12 cellular contexts compared by ENCODE assay signal in the genomic region with DNA sequence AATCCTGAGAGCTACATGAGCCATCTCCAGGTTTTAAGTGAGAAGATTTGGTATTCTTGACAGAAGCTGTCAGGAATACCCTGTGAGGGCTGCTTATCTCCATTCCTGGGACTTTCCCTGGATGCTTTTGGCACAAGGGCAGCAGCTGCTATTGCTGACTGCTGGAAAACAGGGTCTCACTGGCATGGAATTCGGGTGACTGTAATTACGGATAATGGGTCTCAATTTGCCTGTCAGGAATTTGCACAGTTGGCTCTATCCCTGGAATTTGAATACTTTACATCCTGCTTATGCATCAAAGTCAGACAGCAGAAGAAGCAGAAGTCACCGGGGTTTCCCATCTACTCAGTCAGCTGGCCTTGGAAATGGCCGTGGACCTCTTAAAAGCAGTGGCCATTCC. TPM values are rescaled to one million over a fixed set of nuclear protein-coding genes. Genes with fewer than 3 reads are reported as not detected.
DNase-seq lines count a peak whose midpoint lies in the region; ATAC-seq, FAIRE-seq and TF ChIP-seq lines count a peak whose summit lies in the region.
"Had no signal": no experiment of that assay in that cellular context is flagged by ENCODE, and none has a peak within 500 bp of the region (broad histone marks: within the 10 kb centered on the region; RNA-seq: fewer than 3 reads in every experiment).

No MANE protein-coding gene starts in this region.

- peak overlapping the region; percentile 62 for H3K4me2 ChIP-seq in astrocyte (ENCODE audit: low read length)
- H3K4me2 ChIP-seq: BLaER1 had no signal

- no peaks in the 10 kb centered on the region for H3K9me3 Mint-ChIP-seq in astrocyte (ENCODE audit: unreplicated experiment)

- H3K9me3 ChIP-seq in astrocyte (ENCODE audit: insufficient read depth, low read depth, low read length) = no peaks in the 10 kb centered on the region
- H3K9me3 ChIP-seq: BLaER1 had no signal

- H3K4me1 Mint-ChIP-seq in astrocyte (ENCODE audit: low read depth, unreplicated experiment) = peaks cover 23% of the 10 kb centered on the region

- ATAC-seq in GM21717 (IDR thresholded peaks at IDR 0.05; ENCODE audit: unreplicated experiment) (no peak), HG02588 (IDR thresholded peaks at IDR 0.05; ENCODE audit: unreplicated experiment) (no peak), GM21529 (IDR thresholded peaks at IDR 0.05; ENCODE audit: unreplicated experiment) (no peak)
- ATAC-seq: naive thymus-derived CD4-positive, alpha-beta T cell had no signal

- H3K4me3 Mint-ChIP-seq in astrocyte (ENCODE audit: unreplicated experiment) = no peak overlapping the region
- H3K4me3 Mint-ChIP-seq: naive thymus-derived CD4-positive, alpha-beta T cell had no signal

- no peak for FAIRE-seq in astrocyte (lab: Jason Lieb, UNC)

- H3K27me3 Mint-ChIP-seq in astrocyte (ENCODE audit: low read depth, unreplicated experiment) = no peaks in the 10 kb centered on the region

- peak overlapping the region; percentile 64 for H2AFZ ChIP-seq in astrocyte (ENCODE audit: low read depth, low read length)

- peak overlapping the region; percentile 68 for H3K27ac ChIP-seq in astrocyte (ENCODE audit: low read depth, low read length)
- H3K27ac ChIP-seq: BLaER1 had no signal

- TF ChIP-seq CTCF in astrocyte (IDR thresholded peaks at IDR 0.05; ENCODE audit: insufficient read depth, low read depth, low read length) = no peak

- no peaks in the 10 kb centered on the region for H4K20me1 ChIP-seq in astrocyte (ENCODE audit: insufficient read depth, low read length)
- H4K20me1 ChIP-seq: BLaER1 had no signal

- peaks cover 10% of the 10 kb centered on the region for H3K4me1 ChIP-seq in astrocyte (ENCODE audit: insufficient read depth, low read length)
- H3K4me1 ChIP-seq: BLaER1 had no signal

- H3K36me3 ChIP-seq in astrocyte (ENCODE audit: insufficient read depth, low read length) = no peaks in the 10 kb centered on the region
- H3K36me3 ChIP-seq: BLaER1 had no signal

- peak overlapping the region; percentile 47 for H3K9ac ChIP-seq in astrocyte (ENCODE audit: low read length)
- H3K9ac ChIP-seq: BLaER1 had no signal

- no peaks in the 10 kb centered on the region for H3K36me3 Mint-ChIP-seq in astrocyte (ENCODE audit: low read depth, unreplicated experiment)
- H3K36me3 Mint-ChIP-seq: naive thymus-derived CD4-positive, alpha-beta T cell had no signal

- in situ Hi-C loops in ACHN (cut with HindIII; ENCODE audit: low pct_ligation_motif_present, low pct_unique_long_range_greater_than_20kb, low sequenced_read_pairs) = no loop called here

- no peak overlapping the region for H3K4me3 ChIP-seq in astrocyte (ENCODE audit: insufficient read depth, low read depth, low read length)
- H3K4me3 ChIP-seq: BLaER1 had no signal

- no peaks in the 10 kb centered on the region for H3K27me3 ChIP-seq in astrocyte (ENCODE audit: insufficient read depth, low read length)
- H3K27me3 ChIP-seq: BLaER1 had no signal

- DNase-seq in ACHN (peak; percentile 61), HT1080 (ENCODE audit: low read depth) (peak; percentile 38), astrocyte (ENCODE audit: low read depth) (peak; percentile 93), kidney glomerular epithelial cell (lab: John Stamatoyannopoulos, UW) (peak; percentile 93), pons (ENCODE audit: low spot score) (no peak)
- DNase-seq: activated CD4-positive, CD25-positive, alpha-beta regulatory T cell; activated T-cell treated with anti-CD3 and anti-CD28 coated beads, Interleukin-2, amount 50 U/mL, for 48 hours; naive thymus-derived CD4-positive, alpha-beta T cell had no signal

- H3K79me2 ChIP-seq in astrocyte (ENCODE audit: insufficient read depth, low read length) = no peaks in the 10 kb centered on the region

- H3K27ac Mint-ChIP-seq in astrocyte (ENCODE audit: unreplicated experiment) = peak overlapping the region; percentile 84

RNA-seq across cellular contexts. Expression of gene AKAP13, which starts 26.0 kb away (rescaled TPM):
- 26.2 and 29.7 TPM in 2 replicates for total RNA-seq in HT1080 (2014; rRNA removed; shearing (Covaris generic))
- polyA plus RNA-seq in HT1080 (2015; cell fraction: cytosol; rRNA removed) = 10.7 and 11.4 TPM in 2 replicates
- polyA plus RNA-seq in HT1080 (2015; cell fraction: nucleus; rRNA removed) = 51.3 and 55.0 TPM in 2 replicates
- total RNA-seq in astrocyte = 93.0 and 98.2 TPM in 2 replicates
